In genomic region chr1:42873670-42874069, GRCh38 we compare ENCODE assay signal across 23 cellular contexts.
"Had no signal": no experiment of that assay in that cellular context is flagged by ENCODE, and none has a peak within 500 bp of the region (broad histone marks: within the 10 kb centered on the region; RNA-seq: fewer than 3 reads in every experiment).

No MANE protein-coding gene starts in this region.

- H3K36me3 ChIP-seq: gastrocnemius medialis, heart right ventricle, right atrium auricular region, sigmoid colon, stomach, thoracic aorta, transverse colon had no signal

- H3K9me3 ChIP-seq: gastrocnemius medialis, mucosa of descending colon, sigmoid colon, thoracic aorta had no signal

- FAIRE-seq: endometrium had no signal

- H3K4me1 ChIP-seq: gastrocnemius medialis, heart right ventricle, right atrium auricular region, sigmoid colon, stomach, transverse colon had no signal

- DNase-seq: cortex of kidney; dorsolateral prefrontal cortex; effector memory CD4-positive, alpha-beta T cell; gastrocnemius medialis; heart right ventricle; hypothalamus; islet precursor cell; mammary epithelial cell; mucosa of descending colon; natural killer cell; posterior cingulate gyrus; sigmoid colon; stimulated activated CD4-positive, alpha-beta T cell treated with anti-CD3 and anti-CD28 coated beads, Interleukin-12 subunit alpha, Interleukin-12 subunit beta, amount 100 ng/mL, for 4 hours; stimulated activated naive CD4-positive, alpha-beta T cell; stomach; substantia nigra; transverse colon had no signal

- H3K27me3 ChIP-seq: right atrium auricular region, sigmoid colon had no signal

- H3K4me3 ChIP-seq: dorsolateral prefrontal cortex, gastrocnemius medialis, heart right ventricle, mucosa of descending colon, right atrium auricular region, sigmoid colon, skin epidermis, stomach, thoracic aorta, transverse colon had no signal

- H3K27ac ChIP-seq: dorsolateral prefrontal cortex, gastrocnemius medialis, heart right ventricle, right atrium auricular region, sigmoid colon, skin epidermis, stomach, thoracic aorta, transverse colon had no signal

- ATAC-seq: esophagus mucosa, gastrocnemius medialis, heart right ventricle, left lobe of liver, mucosa of descending colon, natural killer cell had no signal
